ENCODE assay signal across 12 cellular contexts in genomic region chr5:35248843-35249780, GRCh38. TPM values are rescaled to one million over a fixed set of nuclear protein-coding genes. Genes with fewer than 3 reads are reported as not detected.
A peak's percentile ranks its signal among the peaks of the same experiment; 100 is the strongest.
DNase-seq lines count a peak whose midpoint lies in the region; ATAC-seq and TF ChIP-seq lines count a peak whose summit lies in the region.
"Had no signal": no experiment of that assay in that cellular context is flagged by ENCODE, and none has a peak within 500 bp of the region (broad histone marks: within the 10 kb centered on the region; RNA-seq: fewer than 3 reads in every experiment).

No MANE protein-coding gene starts in this region.

- no peaks in the 10 kb centered on the region for H3K9me3 ChIP-seq in SJCRH30 (replicated peaks)
- H3K9me3 ChIP-seq in hepatocyte (ENCODE audit: low read depth) = no peaks in the 10 kb centered on the region

- H4K20me1 ChIP-seq in hepatocyte (ENCODE audit: insufficient read depth, poor library complexity, severe bottlenecking) = no peaks in the 10 kb centered on the region

- H2AFZ ChIP-seq in hepatocyte = no peak overlapping the region

- no peaks in the 10 kb centered on the region; the same call in 1 of the 2 replicates for H3K27me3 ChIP-seq in SJCRH30
- no peaks in the 10 kb centered on the region for H3K27me3 ChIP-seq in hepatocyte

- H3K79me2 ChIP-seq in hepatocyte = no peaks in the 10 kb centered on the region

- no peak overlapping the region for H3K27ac ChIP-seq in SJCRH30
- no peak overlapping the region for H3K27ac ChIP-seq in hepatocyte

- H3K4me1 ChIP-seq in SJCRH30 (no peaks in the 10 kb centered on the region), hepatocyte (ENCODE audit: insufficient read depth) (peaks cover 13% of the 10 kb centered on the region)

- H3K9me2 ChIP-seq in hepatocyte (replicated peaks; ENCODE audit: insufficient read depth) = no peaks in the 10 kb centered on the region

- ATAC-seq in HG03097 (IDR thresholded peaks at IDR 0.05; ENCODE audit: low FRiP score, unreplicated experiment) (no peak), GM21529 (IDR thresholded peaks at IDR 0.05; ENCODE audit: unreplicated experiment) (no peak), HG03135 (IDR thresholded peaks at IDR 0.05; ENCODE audit: unreplicated experiment) (no peak)
- ATAC-seq: activated T-cell treated with anti-CD3 and anti-CD28 coated beads, Interleukin-2, amount 50 U/mL, for 72 hours; HCT116 had no signal

- WGBS in hepatocyte (ENCODE audit: low lambda C conversion rate, missing lambda C conversion rate) = 89% methylated on average over 5 of the region's 5 CpGs

- H3K4me3 ChIP-seq in SJCRH30 (peak overlapping the region; percentile 46), hepatocyte (no peak overlapping the region)

- H3K4me2 ChIP-seq in hepatocyte = peak overlapping the region; percentile 7

- DNase-seq in H4 (ENCODE audit: low spot score) (peak; percentile 34), SJCRH30 (peak in 1 of 2 experiments; percentile 9), hepatocyte (ENCODE audit: low spot score) (no peak), stromal cell of bone marrow (ENCODE audit: low read depth) (peak; percentile 6)
- DNase-seq: activated T-cell treated with anti-CD3 and anti-CD28 coated beads, Interleukin-2, amount 50 U/mL, for 72 hours; NCI-H1436; stimulated activated CD8-positive, alpha-beta memory T cell treated with anti-CD3 and anti-CD28 coated beads, Interleukin-4, amount 100 ng/mL, for 48 hours had no signal

- H3K36me3 ChIP-seq in SJCRH30 (no peaks in the 10 kb centered on the region), hepatocyte (replicated peaks; ENCODE audit: insufficient read depth, low read depth) (no peaks in the 10 kb centered on the region)

- no peak for TF ChIP-seq CTCF in hepatocyte (IDR thresholded peaks at IDR 0.05; ENCODE audit: poor library complexity)

RNA-seq across cellular contexts. Expression of gene PRLR, which starts 18.8 kb away (rescaled TPM):
- 0.12 and 1.1 TPM in 2 replicates for total RNA-seq in H4 (2014; rRNA removed; shearing (Covaris generic))
- total RNA-seq in SJCRH30 (2014; rRNA removed; shearing (Covaris generic)) = not detected in 2 replicates
- 95.8 and 99.8 TPM in 2 replicates for total RNA-seq in hepatocyte
- polyA plus RNA-seq in hepatocyte = 21.8 and 24.7 TPM in 2 replicates
- total RNA-seq: G401 had no signal

Comparison
In these comparisons a context has a peak if more than half of its experiments do, and no peak if none do; other contexts are left out.
1. RNA of gene PRLR, which starts 18.8 kb away (total RNA-seq): 95.8 to 99.8 TPM in hepatocyte; 0.12 to 1.1 TPM in H4 and not detected in SJCRH30; every median in the first group is over 10 times any median in the second.